11 cellular contexts compared by ENCODE assay signal in genomic region chr11:12215192-12215591, GRCh38.
DNase-seq lines count a peak whose midpoint lies in the region; ATAC-seq, FAIRE-seq and TF ChIP-seq lines count a peak whose summit lies in the region.
"Had no signal": no experiment of that assay in that cellular context is flagged by ENCODE, and none has a peak within 500 bp of the region (broad histone marks: within the 10 kb centered on the region; RNA-seq: fewer than 3 reads in every experiment).

No MANE protein-coding gene starts in this region.

- WGBS in small intestine, 3 donors, result 66 to 76% (median 72%) methylated on average over 8 of the region's 8 CpGs

- H3K36me3 ChIP-seq in Caco-2 (ENCODE audit: control insufficient read depth, insufficient read depth, low read length) (peaks cover 11% of the 10 kb centered on the region), Loucy (ENCODE audit: insufficient read depth, low read length) (no peaks in the 10 kb centered on the region), muscle layer of colon (ENCODE audit: insufficient read depth, low read length) (peaks cover 25% of the 10 kb centered on the region), small intestine (ENCODE audit: control insufficient read depth in 2 of 2, insufficient read depth in 2 of 2, low read length in 2 of 2) (peaks cover 0 to 30% of the 10 kb centered on the region in 2 donors)

- FAIRE-seq in small intestine (lab: Jason Lieb, UNC), result no peak

- no peaks in the 10 kb centered on the region for H3K9me2 ChIP-seq in Loucy (replicated peaks; ENCODE audit: low read depth, low read length)

- DNase-seq in Caco-2 (peak; percentile 60 to 61), T-helper 17 cell (no peak), cerebellar nuclear complex (lab: John Stamatoyannopoulos, UW) (no peak), small intestine (no peak)
- DNase-seq: heart left ventricle, SHP77 had no signal

- no peaks in the 10 kb centered on the region for H3F3A ChIP-seq in Loucy (ENCODE audit: low read depth)

- H3K4me1 Mint-ChIP-seq in Caco-2 (ENCODE audit: low read depth, unreplicated experiment) (peaks cover 53% of the 10 kb centered on the region), T-helper 17 cell (peaks cover 13% of the 10 kb centered on the region)

- no peak for ATAC-seq in T-helper 17 cell
- no peak for ATAC-seq in HG03095 (IDR thresholded peaks at IDR 0.05; ENCODE audit: unreplicated experiment)
- ATAC-seq in HG02763 (IDR thresholded peaks at IDR 0.05; ENCODE audit: unreplicated experiment), result no peak
- ATAC-seq: heart left ventricle had no signal

- no peaks in the 10 kb centered on the region for H3K9me3 ChIP-seq in Caco-2
- H3K9me3 ChIP-seq in Loucy (ENCODE audit: insufficient read depth, low read depth, low read length), result no peaks in the 10 kb centered on the region
- no peaks in the 10 kb centered on the region for H3K9me3 ChIP-seq in T-helper 17 cell (ENCODE audit: control insufficient read depth, low read length, poor library complexity, severe bottlenecking)
- no peaks in the 10 kb centered on the region for H3K9me3 ChIP-seq in muscle layer of colon (ENCODE audit: low read length)
- no peaks in the 10 kb centered on the region for H3K9me3 ChIP-seq in small intestine (ENCODE audit: control insufficient read depth, low read depth)
- H3K9me3 ChIP-seq: heart left ventricle had no signal

- H3K4me3 ChIP-seq in Caco-2 (ENCODE audit: low read depth, low read length) (no peak overlapping the region), Loucy (ENCODE audit: low read length, poor library complexity, severe bottlenecking) (no peak overlapping the region), muscle layer of colon (ENCODE audit: low read depth in 1 of 2, low read length in 2 of 2) (no peak overlapping the region), small intestine (ENCODE audit: low read depth in 1 of 2, low read length in 2 of 2) (no peak overlapping the region)
- H3K4me3 ChIP-seq: heart left ventricle had no signal

- no peaks in the 10 kb centered on the region for H3K9me3 Mint-ChIP-seq in Caco-2 (ENCODE audit: unreplicated experiment)
- H3K9me3 Mint-ChIP-seq: neural crest cell had no signal

- intact Hi-C loops in Caco-2 (cut with micrococcal nuclease; ENCODE audit: unreplicated experiment), result loop anchor here (1.0 to 2.0 kb wide), 2 partner anchors 14 to 33 kb away; no protein-coding TSS in a partner anchor

- peak overlapping the region; percentile 87 for H3K27ac Mint-ChIP-seq in Caco-2 (ENCODE audit: unreplicated experiment)
- H3K27ac Mint-ChIP-seq in T-helper 17 cell, result peak overlapping the region; percentile 39

- no peaks in the 10 kb centered on the region for H4K20me1 ChIP-seq in Loucy (ENCODE audit: insufficient read depth, low read length, poor library complexity, severe bottlenecking)

- H3K9ac ChIP-seq in Loucy (ENCODE audit: low read depth, low read length, poor library complexity, severe bottlenecking) (no peak overlapping the region), muscle layer of colon (ENCODE audit: low read length) (no peak overlapping the region)

- CTCF ChIA-PET in Caco-2 (lab: Charles Lee), result interaction anchor here (1.5 kb wide), 1 partner anchor 18 kb away, joined by 3 read pairs; no protein-coding TSS in a partner anchor

- H3K27me3 Mint-ChIP-seq in Caco-2 (ENCODE audit: insufficient read depth, unreplicated experiment), result no peaks in the 10 kb centered on the region
- no peaks in the 10 kb centered on the region for H3K27me3 Mint-ChIP-seq in T-helper 17 cell

- TF ChIP-seq CTCF in Caco-2 (IDR thresholded peaks at IDR 0.05; ENCODE audit: insufficient read depth in 1 of 2, low read depth in 1 of 2, low read length in 1 of 2, severe bottlenecking in 1 of 2, unreplicated experiment in 1 of 2) (no peak), Loucy (conservative IDR thresholded peaks at IDR 0.05; ENCODE audit: low read length) (no peak)

- H3K79me2 ChIP-seq in Loucy (ENCODE audit: insufficient read depth, low read length), result no peaks in the 10 kb centered on the region

- BruUV-seq in Caco-2 (replicated peaks; lab: Mats Ljungman, UMichigan), result no TSS peak

- H3K36me3 Mint-ChIP-seq in Caco-2 (ENCODE audit: insufficient read depth, unreplicated experiment) (peaks cover 100% of the 10 kb centered on the region), T-helper 17 cell (ENCODE audit: low read depth) (peaks cover 8% of the 10 kb centered on the region)

- peak overlapping the region; percentile 13 for H3K4me2 ChIP-seq in Loucy (ENCODE audit: low read depth, low read length, poor library complexity, severe bottlenecking)

- H3K4me1 ChIP-seq in Caco-2 (peaks cover 56% of the 10 kb centered on the region), Loucy (ENCODE audit: insufficient read depth, low read length, poor library complexity, severe bottlenecking) (peaks cover 34% of the 10 kb centered on the region), muscle layer of colon (ENCODE audit: insufficient read depth, low read length) (peaks cover 62% of the 10 kb centered on the region), small intestine (ENCODE audit: control insufficient read depth in 2 of 2, insufficient read depth in 1 of 2, low read depth in 1 of 2, low read length in 1 of 2) (peaks cover 0 to 2% of the 10 kb centered on the region in 2 donors)

- H3K27ac ChIP-seq in muscle layer of colon (ENCODE audit: low read depth, low read length) (peak overlapping the region; percentile 29), small intestine (ENCODE audit: low read depth in 1 of 2, low read length in 1 of 2) (no peak overlapping the region)

- POLR2A ChIA-PET in Caco-2 (lab: Charles Lee), result no interaction called here

- no peaks in the 10 kb centered on the region for H3K27me3 ChIP-seq in Caco-2 (replicated peaks; ENCODE audit: control insufficient read depth, insufficient read depth, low read length)
- H3K27me3 ChIP-seq in Loucy (ENCODE audit: insufficient read depth, low read length, poor library complexity, severe bottlenecking), result no peaks in the 10 kb centered on the region
- no peaks in the 10 kb centered on the region for H3K27me3 ChIP-seq in muscle layer of colon (ENCODE audit: control insufficient read depth in 1 of 2, insufficient read depth in 2 of 2, low read length in 2 of 2)
- no peaks in the 10 kb centered on the region for H3K27me3 ChIP-seq in small intestine (ENCODE audit: control insufficient read depth in 2 of 2, insufficient read depth in 2 of 2, low read length in 2 of 2)
- H3K27me3 ChIP-seq: heart left ventricle had no signal

- no peak overlapping the region; the same call in 1 of the 2 replicates for H2AFZ ChIP-seq in Loucy (ENCODE audit: low read length)

- H3K4me3 Mint-ChIP-seq in Caco-2 (ENCODE audit: unreplicated experiment) (no peak overlapping the region), T-helper 17 cell (no peak overlapping the region)
- H3K4me3 Mint-ChIP-seq: neural crest cell had no signal

Comparison
In these comparisons a context has a peak if more than half of its experiments do, and no peak if none do; other contexts are left out.
1. DNase-seq: peak in Caco-2 (2 of 2); none in T-helper 17 cell (0 of 3), cerebellar nuclear complex (0 of 2) and small intestine (single experiment).